18 cellular contexts compared by ENCODE assay signal in the genomic region with DNA sequence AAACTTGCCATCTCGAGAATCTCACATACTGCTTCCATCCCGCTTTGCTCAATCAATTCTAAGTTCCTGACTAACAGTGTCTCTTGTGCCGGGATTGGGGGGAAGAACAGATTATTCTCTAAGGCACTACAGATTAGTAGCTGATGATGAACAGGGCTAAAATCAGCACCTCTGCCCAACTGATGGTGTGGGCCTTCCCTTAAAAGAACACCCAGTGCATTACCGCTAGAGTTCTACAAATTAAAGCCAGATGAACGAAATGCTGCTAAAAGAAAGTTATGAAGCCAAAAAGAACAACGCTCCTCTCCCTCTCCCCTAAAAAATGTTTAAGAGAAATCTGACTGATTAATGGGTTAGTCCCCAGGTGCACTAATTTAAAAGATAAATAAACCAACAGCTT. TPM values are rescaled to one million over a fixed set of nuclear protein-coding genes. Genes with fewer than 3 reads are reported as not detected.
DNase-seq lines count a peak whose midpoint lies in the region; TF ChIP-seq lines count a peak whose summit lies in the region.
"Had no signal": no experiment of that assay in that cellular context is flagged by ENCODE, and none has a peak within 500 bp of the region (broad histone marks: within the 10 kb centered on the region; RNA-seq: fewer than 3 reads in every experiment).

No MANE protein-coding gene starts in this region.

- H3K27ac ChIP-seq in HEK293 (ENCODE audit: extremely low read depth, low read depth, low read length) (no peak overlapping the region), SK-N-SH (ENCODE audit: low read depth in 2 of 2, low read length in 1 of 2) (peak overlapping the region in 1 of 2 experiments; percentile 61; a peak in 2 of 4 replicates)
- H3K27ac ChIP-seq: Peyer's patch, skin epidermis had no signal

- H4K20me1 ChIP-seq in SK-N-SH (ENCODE audit: insufficient read depth) = peaks cover 80% of the 10 kb centered on the region

- H3K27ac Mint-ChIP-seq in MCF 10A (ENCODE audit: low read depth, unreplicated experiment) = no peak overlapping the region

- H3K4me1 ChIP-seq in HEK293 (ENCODE audit: control insufficient read depth, insufficient read depth, low read length) (peaks cover 11% of the 10 kb centered on the region; the same call in 1 of the 2 replicates), SK-N-SH (ENCODE audit: control insufficient read depth in 1 of 2, insufficient read depth in 2 of 2, low read depth in 1 of 2, low read length in 1 of 2) (peaks cover 0 to 42% of the 10 kb centered on the region in 2 experiments; a peak in 3 of 4 replicates), skeletal muscle satellite cell (ENCODE audit: control insufficient read depth, insufficient read depth, low read length) (peaks cover 28% of the 10 kb centered on the region)

- H3F3A ChIP-seq in SK-N-SH (replicated peaks; ENCODE audit: insufficient read depth) = peaks cover 15% of the 10 kb centered on the region

- CTCF ChIA-PET in HEK293 (lab: Yijun Ruan, JAX) (interaction anchor here (0.6 to 1.1 kb wide), 3 partner anchors 22 to 130 kb away, joined by 3 to 4 read pairs (median 3); no protein-coding TSS in a partner anchor), SK-N-SH (lab: Yijun Ruan, JAX) (interaction anchor here (0.8 to 1.3 kb wide), 5 partner anchors 14 to 131 kb away, joined by 3 to 6 read pairs (median 3); no protein-coding TSS in a partner anchor), MCF 10A (lab: Yijun Ruan, JAX) (interaction anchor here (1.0 kb wide), 1 partner anchor 10 kb away, joined by 3 read pairs; no protein-coding TSS in a partner anchor)

- H3K9me2 ChIP-seq in SK-N-SH = no peaks in the 10 kb centered on the region

- TF ChIP-seq CTCF in HEK293 (tag by site-specific recombination; IDR thresholded peaks at IDR 0.05) (no peak), SK-N-SH (IDR thresholded peaks at IDR 0.05) (no peak), fibroblast of mammary gland (conservative IDR thresholded peaks at IDR 0.05; ENCODE audit: control insufficient read depth, insufficient read depth, low read depth, low read length) (no peak), MCF 10A (IDR thresholded peaks at IDR 0.05; ENCODE audit: unreplicated experiment) (no peak)

- BruUV-seq in MCF 10A (replicated peaks; lab: Mats Ljungman, UMichigan) = no TSS peak

- H3K79me2 ChIP-seq in SK-N-SH (ENCODE audit: insufficient read depth) = peaks cover 95% of the 10 kb centered on the region

- no peak overlapping the region for H3K4me2 ChIP-seq in SK-N-SH
- peak overlapping the region; percentile 47 for H3K4me2 ChIP-seq in skeletal muscle satellite cell (ENCODE audit: low read length)

- TF ChIP-seq RAD21 in SK-N-SH (IDR thresholded peaks at IDR 0.05; ENCODE audit: low read length) = no peak

- H3K4me3 ChIP-seq in HEK293 (ENCODE audit: low read depth, low read length) (no peak overlapping the region), SK-N-SH (ENCODE audit: low read depth in 2 of 2, low read length in 1 of 2) (no peak overlapping the region; a peak in 1 of 4 replicates), fibroblast of mammary gland (ENCODE audit: control insufficient read depth, low read depth, low read length) (peak overlapping the region; percentile 16), skeletal muscle satellite cell (ENCODE audit: low read length) (no peak overlapping the region)
- H3K4me3 ChIP-seq: Peyer's patch, skin epidermis had no signal

- H3K9ac ChIP-seq in SK-N-SH (no peak overlapping the region), skeletal muscle satellite cell (ENCODE audit: low read depth, low read length) (no peak overlapping the region)

- intact Hi-C loops in MCF 10A (cut with micrococcal nuclease) = no loop called here

- no peaks in the 10 kb centered on the region for H3K27me3 Mint-ChIP-seq in MCF 10A (ENCODE audit: insufficient read depth, unreplicated experiment)

- H3K9me3 ChIP-seq in HEK293 (ENCODE audit: control insufficient read depth, insufficient read depth, low read depth, low read length) (no peaks in the 10 kb centered on the region), SK-N-SH (no peaks in the 10 kb centered on the region), skeletal muscle satellite cell (replicated peaks; ENCODE audit: low read length) (no peaks in the 10 kb centered on the region)
- H3K9me3 ChIP-seq: BE2C, Peyer's patch had no signal

- H3K36me3 ChIP-seq in HEK293 (ENCODE audit: control insufficient read depth in 2 of 2, insufficient read depth in 1 of 2, low read length in 2 of 2) (peaks cover 23 to 25% of the 10 kb centered on the region in 2 experiments), SK-N-SH (replicated peaks in 1 of 2; ENCODE audit: control insufficient read depth in 1 of 2, insufficient read depth in 2 of 2, low read length in 1 of 2) (peaks cover 40 to 52% of the 10 kb centered on the region in 2 experiments), skeletal muscle satellite cell (ENCODE audit: insufficient read depth, low read length) (peaks cover 9% of the 10 kb centered on the region)

- peak; percentile 41 for DNase-seq in SK-N-SH
- DNase-seq in fibroblast of mammary gland (ENCODE audit: low read depth) = peak; percentile 67
- DNase-seq in MCF 10A (ENCODE audit: unreplicated experiment) = no peak
- no peak for DNase-seq in NCI-H1417 (lab: John Stamatoyannopoulos, UW)
- no peak for DNase-seq in germinal center (ENCODE audit: low spot score)
- DNase-seq: activated CD4-positive, alpha-beta T cell treated with anti-CD3 and anti-CD28 coated beads for 48 hours; activated CD8-positive, alpha-beta memory T cell treated with anti-CD3 and anti-CD28 coated beads, Interleukin-2, amount 50 U/mL, for 4 hours; activated gamma-delta T cell; aorta; BE2C; immature natural killer cell; NCI-H748 treated with DMSO at 0.1 percent for 48 hours; Peyer's patch; posterior cingulate gyrus; stimulated activated CD4-positive, alpha-beta T cell treated with anti-CD3 and anti-CD28 coated beads, Interleukin-4, amount 100 ng/mL, for 24 hours had no signal

- POLR2A ChIA-PET in HEK293 (lab: Yijun Ruan, JAX) = interaction anchor here (0.5 kb wide), 1 partner anchor 16 kb away, joined by 3 read pairs; no protein-coding TSS in a partner anchor
- POLR2A ChIA-PET in SK-N-SH (lab: Yijun Ruan, JAX) = interaction anchor here (0.7 to 0.9 kb wide), 2 partner anchors 26 to 139 kb away, joined by 3 to 4 read pairs; a partner anchor contains a TSS
- POLR2A ChIA-PET in MCF 10A (lab: Yijun Ruan, JAX) = interaction anchor here (0.7 to 1.6 kb wide), 3 partner anchors 9 to 121 kb away, joined by 3 to 9 read pairs (median 3); no protein-coding TSS in a partner anchor

- 73% methylated on average over 6 of the region's 6 CpGs for WGBS in SK-N-SH (ENCODE audit: low lambda C conversion rate)

- no peaks in the 10 kb centered on the region for H3K9me3 Mint-ChIP-seq in MCF 10A (ENCODE audit: unreplicated experiment)
- H3K9me3 Mint-ChIP-seq: immature natural killer cell had no signal

- H3K36me3 Mint-ChIP-seq in MCF 10A (ENCODE audit: insufficient read depth, unreplicated experiment) = peaks cover 27% of the 10 kb centered on the region

- no peak for TF ChIP-seq EP300 in SK-N-SH (IDR thresholded peaks at IDR 0.05; ENCODE audit: borderline replicate concordance in 1 of 2, low read depth in 1 of 2, low read length in 1 of 2)

- no peaks in the 10 kb centered on the region for H3K27me3 ChIP-seq in SK-N-SH (ENCODE audit: insufficient read depth)
- H3K27me3 ChIP-seq in skeletal muscle satellite cell (ENCODE audit: control insufficient read depth, insufficient read depth, low read length) = no peaks in the 10 kb centered on the region
- H3K27me3 ChIP-seq: BE2C, Peyer's patch had no signal

- H2AFZ ChIP-seq in SK-N-SH (ENCODE audit: low read depth) = no peak overlapping the region

- no peak overlapping the region for H3K4me3 Mint-ChIP-seq in MCF 10A (ENCODE audit: unreplicated experiment)
- H3K4me3 Mint-ChIP-seq: immature natural killer cell had no signal

- peaks cover 35% of the 10 kb centered on the region for H3K4me1 Mint-ChIP-seq in MCF 10A (ENCODE audit: insufficient read depth, unreplicated experiment)

TF ChIP-seq in HEK293, 187 proteins besides CTCF, POLR2A, EP300 and RAD21 (continues in another document):
- TF ChIP-seq PRDM1 (tag by site-specific recombination; IDR thresholded peaks at IDR 0.05) (0 out of 2 replicates have a peak, but pooled peaks have one; percentile 30), ZNF202 (tag by site-specific recombination; IDR thresholded peaks at IDR 0.05; ENCODE audit: borderline replicate concordance) (no peak), ZNF221 (tag by site-specific recombination; IDR thresholded peaks at IDR 0.05; ENCODE audit: borderline replicate concordance) (no peak), ZNF16 (tag by site-specific recombination; IDR thresholded peaks at IDR 0.05; ENCODE audit: low read depth) (no peak), ZNF658 (tag by site-specific recombination; IDR thresholded peaks at IDR 0.05) (no peak)

TF ChIP-seq in SK-N-SH, 30 proteins besides CTCF, POLR2A, EP300 and RAD21 (continues in another document):
- TF ChIP-seq, protein P1, sequence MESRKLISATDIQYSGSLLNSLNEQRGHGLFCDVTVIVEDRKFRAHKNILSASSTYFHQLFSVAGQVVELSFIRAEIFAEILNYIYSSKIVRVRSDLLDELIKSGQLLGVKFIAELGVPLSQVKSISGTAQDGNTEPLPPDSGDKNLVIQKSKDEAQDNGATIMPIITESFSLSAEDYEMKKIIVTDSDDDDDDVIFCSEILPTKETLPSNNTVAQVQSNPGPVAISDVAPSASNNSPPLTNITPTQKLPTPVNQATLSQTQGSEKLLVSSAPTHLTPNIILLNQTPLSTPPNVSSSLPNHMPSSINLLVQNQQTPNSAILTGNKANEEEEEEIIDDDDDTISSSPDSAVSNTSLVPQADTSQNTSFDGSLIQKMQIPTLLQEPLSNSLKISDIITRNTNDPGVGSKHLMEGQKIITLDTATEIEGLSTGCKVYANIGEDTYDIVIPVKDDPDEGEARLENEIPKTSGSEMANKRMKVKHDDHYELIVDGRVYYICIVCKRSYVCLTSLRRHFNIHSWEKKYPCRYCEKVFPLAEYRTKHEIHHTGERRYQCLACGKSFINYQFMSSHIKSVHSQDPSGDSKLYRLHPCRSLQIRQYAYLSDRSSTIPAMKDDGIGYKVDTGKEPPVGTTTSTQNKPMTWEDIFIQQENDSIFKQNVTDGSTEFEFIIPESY (IDR thresholded peaks at IDR 0.05; ENCODE audit: borderline replicate concordance, low read depth) = no peak
- no peak for TF ChIP-seq NRF1 (IDR thresholded peaks at IDR 0.05; ENCODE audit: low read depth, low read length)
- no peak for TF ChIP-seq ELF1 (IDR thresholded peaks at IDR 0.05)
- TF ChIP-seq TAF1 (IDR thresholded peaks at IDR 0.05; ENCODE audit: borderline replicate concordance, low read depth, low read length) = no peak
- TF ChIP-seq JUND (IDR thresholded peaks at IDR 0.05) = no peak

RNA-seq across cellular contexts. Expression of a gene that starts 4.4 kb away (rescaled TPM):
- polyA plus RNA-seq in SK-N-SH (2012; rRNA removed) = 44.3 and 48.7 TPM in 2 replicates
- 49.0 and 49.4 TPM in 2 replicates for polyA plus RNA-seq in SK-N-SH (2012; cell fraction: cytosol; rRNA removed)
- polyA plus RNA-seq in SK-N-SH (2012; cell fraction: nucleus; rRNA removed) = 58.3 and 107 TPM in 2 replicates
- total RNA-seq in skeletal muscle satellite cell (2012; rRNA removed) = 70.5 and 71.4 TPM in 2 replicates
- total RNA-seq in MCF 10A (2022) = 141 and 143 TPM in 2 replicates

RNA-seq across cellular contexts. Expression of a gene that starts 24.5 kb away (rescaled TPM):
- not detected in 2 replicates for polyA plus RNA-seq in SK-N-SH (2012; rRNA removed)
- polyA plus RNA-seq in SK-N-SH (2012; cell fraction: cytosol; rRNA removed) = 0.04 TPM in 1 of 2 replicates, not detected in the other
- 0.23 TPM in 1 of 2 replicates, not detected in the other for polyA plus RNA-seq in SK-N-SH (2012; cell fraction: nucleus; rRNA removed)
- 21.4 TPM in 1 of 2 replicates, not detected in the other for total RNA-seq in skeletal muscle satellite cell (2012; rRNA removed)
- not detected in 2 replicates for total RNA-seq in MCF 10A (2022)

Comparison
In these comparisons a context has a peak if more than half of its experiments do, and no peak if none do; other contexts are left out.
1. DNase-seq: peak in SK-N-SH (single experiment) and fibroblast of mammary gland (single experiment); none in MCF 10A (single experiment), NCI-H1417 (0 of 3) and germinal center (single experiment).